8 cellular contexts compared by ENCODE assay signal in the genomic region with DNA sequence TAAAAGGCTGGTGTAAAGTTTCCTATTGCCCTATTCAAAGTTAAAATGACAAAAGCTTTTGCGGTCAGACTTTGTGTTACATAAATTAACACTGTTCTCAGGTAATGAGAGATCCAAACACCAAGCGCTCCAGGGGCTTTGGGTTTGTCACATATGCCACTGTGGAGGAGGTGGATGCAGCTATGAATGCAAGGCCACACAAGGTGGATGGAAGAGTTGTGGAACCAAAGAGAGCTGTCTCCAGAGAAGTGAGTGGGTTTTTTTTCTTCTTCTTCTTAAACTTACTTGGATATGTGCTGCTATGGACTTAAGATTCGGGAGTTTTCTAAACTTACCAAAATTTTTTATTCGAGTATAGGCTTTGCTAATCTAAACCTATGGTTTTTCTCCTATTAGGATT. TPM values are rescaled to one million over a fixed set of nuclear protein-coding genes. Genes with fewer than 3 reads are reported as not detected.
DNase-seq lines count a peak whose midpoint lies in the region; ATAC-seq and TF ChIP-seq lines count a peak whose summit lies in the region.
"Not testable (repeated sequence)": the region's sequence is repeated elsewhere in the genome, so short reads cannot be mapped to it uniquely, and the experiment has no call there.
"Had no signal": no experiment of that assay in that cellular context is flagged by ENCODE, and none has a peak within 500 bp of the region (broad histone marks: within the 10 kb centered on the region; RNA-seq: fewer than 3 reads in every experiment).

No MANE protein-coding gene starts in this region.

- H3F3A ChIP-seq in SU-DHL-6 (ENCODE audit: insufficient read depth) = peaks cover 69% of the 10 kb centered on the region

- not testable (repeated sequence) for H2AFZ ChIP-seq in SU-DHL-6 (ENCODE audit: low read depth, low read length, severe bottlenecking)

- H3K36me3 ChIP-seq in GM06990 (ENCODE audit: control insufficient read depth, insufficient read depth, low read length) = peaks cover 18% of the 10 kb centered on the region
- H3K36me3 ChIP-seq in SU-DHL-6 (ENCODE audit: low read length) = peaks cover 70% of the 10 kb centered on the region
- peaks cover 50% of the 10 kb centered on the region for H3K36me3 ChIP-seq in effector memory CD4-positive, alpha-beta T cell (ENCODE audit: control insufficient read depth, insufficient read depth, low read length)
- H3K36me3 ChIP-seq in mucosa of rectum (ENCODE audit: control insufficient read depth in 2 of 2, insufficient read depth in 2 of 2, low read length in 2 of 2) = peaks cover 37 to 41% of the 10 kb centered on the region in 2 donors
- peaks cover 27 to 48% (median 41%) of the 10 kb centered on the region in 3 donors for H3K36me3 ChIP-seq in skeletal muscle tissue (ENCODE audit: control insufficient read depth in 3 of 3, insufficient read depth in 3 of 3, low read length in 3 of 3)

- intact Hi-C loops in right cardiac atrium (cut with DNase I) = loop anchor here in 1 of 4 donors (10.0 kb wide), 1 partner anchor 83 kb away; the partner anchor contains the start of gene GPR84

- H3K27ac ChIP-seq in SU-DHL-6 (ENCODE audit: low read depth, low read length) (peak overlapping the region; percentile 91), mucosa of rectum (ENCODE audit: low read depth in 2 of 2, low read length in 2 of 2) (peak overlapping the region; percentile 93 to 99), skeletal muscle tissue (ENCODE audit: low read depth, low read length) (peak overlapping the region; percentile 97)
- peak overlapping the region; percentile 96 for H3K27ac ChIP-seq in effector memory CD4-positive, alpha-beta T cell (ENCODE audit: insufficient read depth, low read length, poor library complexity, severe bottlenecking)
- not testable (repeated sequence) for H3K27ac ChIP-seq in right cardiac atrium (ENCODE audit: low read length)

- H3K79me2 ChIP-seq in SU-DHL-6 (ENCODE audit: insufficient read depth, low read length) = peaks cover 61% of the 10 kb centered on the region

- H4K20me1 ChIP-seq in SU-DHL-6 (ENCODE audit: low read depth, low read length) = peaks cover 42% of the 10 kb centered on the region

- not testable (repeated sequence) for H3K9me3 ChIP-seq in SU-DHL-6 (ENCODE audit: insufficient read depth, low read length); effector memory CD4-positive, alpha-beta T cell (ENCODE audit: control insufficient read depth, low read length); right cardiac atrium (ENCODE audit: control insufficient read depth, low read length); mucosa of rectum (ENCODE audit: control insufficient read depth in 2 of 2, low read length in 2 of 2); skeletal muscle tissue (ENCODE audit: control insufficient read depth in 3 of 3, low read length in 3 of 3)

- ATAC-seq in right cardiac atrium = not testable (repeated sequence)

- H3K4me2 ChIP-seq in SU-DHL-6 (ENCODE audit: low read depth, low read length, poor library complexity, severe bottlenecking) = peak overlapping the region; percentile 77

- peaks cover 46% of the 10 kb centered on the region for H3K4me1 ChIP-seq in effector memory CD4-positive, alpha-beta T cell (ENCODE audit: control insufficient read depth, insufficient read depth, low read length, poor library complexity, severe bottlenecking)
- H3K4me1 ChIP-seq in right cardiac atrium (ENCODE audit: control insufficient read depth, insufficient read depth, low read length) = not testable (repeated sequence)
- H3K4me1 ChIP-seq in mucosa of rectum (ENCODE audit: control insufficient read depth in 2 of 2, insufficient read depth in 2 of 2, low read length in 2 of 2) (peaks cover 50 to 60% of the 10 kb centered on the region in 2 donors), skeletal muscle tissue (ENCODE audit: control insufficient read depth in 3 of 3, insufficient read depth in 3 of 3, low read length in 3 of 3) (peaks cover 61 to 69% (median 65%) of the 10 kb centered on the region in 3 donors)

- 16% methylated on average over 4 of the region's 4 CpGs for WGBS in right cardiac atrium

- TF ChIP-seq CTCF in GM06990 (IDR thresholded peaks at IDR 0.05; ENCODE audit: insufficient read depth, low read length, poor library complexity, severe bottlenecking); LNCaP clone FGC (IDR thresholded peaks at IDR 0.05; ENCODE audit: control insufficient read depth, extremely low read depth, insufficient read depth); SU-DHL-6 (IDR thresholded peaks at IDR 0.05; ENCODE audit: insufficient read depth, low read length, poor library complexity, severe bottlenecking): not testable (repeated sequence)

- H3K4me3 ChIP-seq in GM06990 (replicated peaks; ENCODE audit: low read depth, low read length) (peak overlapping the region; percentile 91), LNCaP clone FGC (ENCODE audit: low read depth, low read length) (peak overlapping the region; percentile 84), SU-DHL-6 (ENCODE audit: insufficient read depth, low read length, poor library complexity, severe bottlenecking) (peak overlapping the region; percentile 71), right cardiac atrium (ENCODE audit: low read length) (peak overlapping the region; percentile 91), mucosa of rectum (ENCODE audit: low read length in 2 of 2) (peak overlapping the region; percentile 73 to 99), skeletal muscle tissue (ENCODE audit: low read length in 3 of 3) (peak overlapping the region; percentile 89 to 97 (median 97))
- peak overlapping the region; percentile 85 for H3K4me3 ChIP-seq in effector memory CD4-positive, alpha-beta T cell (ENCODE audit: insufficient read depth, low read depth, low read length, poor library complexity, severe bottlenecking)

- H3K9ac ChIP-seq in SU-DHL-6 (ENCODE audit: low read length) (peak overlapping the region; percentile 96), mucosa of rectum (ENCODE audit: low read depth in 1 of 2, low read length in 2 of 2) (peak overlapping the region; percentile 84 to 99), skeletal muscle tissue (ENCODE audit: low read depth in 1 of 3, low read length in 3 of 3) (peak overlapping the region; percentile 86 to 99 (median 96))

- DNase-seq in GM06990 (ENCODE audit: extremely low read depth, insufficient read length); LNCaP clone FGC (ENCODE audit: low read depth); effector memory CD4-positive, alpha-beta T cell; right cardiac atrium: not testable (repeated sequence)

- not testable (repeated sequence) for H3K9me2 ChIP-seq in SU-DHL-6 (replicated peaks; ENCODE audit: insufficient read depth, low read length)

- not testable (repeated sequence) for H3K27me3 ChIP-seq in GM06990 (replicated peaks; ENCODE audit: control insufficient read depth, insufficient read depth, low read length); SU-DHL-6 (ENCODE audit: low read length); effector memory CD4-positive, alpha-beta T cell (replicated peaks; ENCODE audit: control insufficient read depth, insufficient read depth, low read length, poor library complexity, severe bottlenecking); right cardiac atrium (ENCODE audit: control insufficient read depth, insufficient read depth); mucosa of rectum (ENCODE audit: control insufficient read depth in 2 of 2, insufficient read depth in 2 of 2, low read length in 2 of 2); skeletal muscle tissue (ENCODE audit: control insufficient read depth in 3 of 3, insufficient read depth in 3 of 3, low read length in 3 of 3)

RNA-seq across cellular contexts. Expression of gene HNRNPA1, which starts 1.2 kb away (rescaled TPM):
- 100 to 1,000 TPM; 425 to 572 (median 530) TPM for total RNA-seq in right cardiac atrium
- 405 TPM for polyA plus RNA-seq in right cardiac atrium
- total RNA-seq in skeletal muscle tissue = 467 TPM

RNA-seq across cellular contexts. Expression of gene CBX5, which starts 1.8 kb away (rescaled TPM):
- total RNA-seq in right cardiac atrium (10 to 100 TPM; 55.1 to 68.2 (median 57.1) TPM), skeletal muscle tissue (49.6 TPM)
- polyA plus RNA-seq in right cardiac atrium = 23.0 TPM

RNA-seq across cellular contexts. Expression of gene NFE2, which starts 19.1 kb away (rescaled TPM):
- total RNA-seq in right cardiac atrium (under 1 TPM; 0.28 to 0.97 (median 0.37) TPM), skeletal muscle tissue (5.2 TPM)
- 0.32 TPM for polyA plus RNA-seq in right cardiac atrium
- total RNA-seq: glomerular endothelial cell had no signal

RNA-seq across cellular contexts. Expression of gene COPZ1, which starts 43.2 kb away (rescaled TPM):
- total RNA-seq in right cardiac atrium (100 to 1,000 TPM; 103 to 120 (median 119) TPM), skeletal muscle tissue (62.6 TPM)
- 112 TPM for polyA plus RNA-seq in right cardiac atrium
